ENCODE assay signal across 21 cellular contexts in genomic region chr21:34833465-34833864, GRCh38.
"Had no signal": no experiment of that assay in that cellular context is flagged by ENCODE, and none has a peak within 500 bp of the region (broad histone marks: within the 10 kb centered on the region; RNA-seq: fewer than 3 reads in every experiment).

No MANE protein-coding gene starts in this region.

- H3K4me1 ChIP-seq: prostate gland had no signal

- DNase-seq: activated B cell treated with CpG ODN at 0.5 μM for 24 hours; activated CD4-positive, alpha-beta memory T cell treated with anti-CD3 and anti-CD28 coated beads for 36 hours; activated CD4-positive, alpha-beta T cell treated with anti-CD3 and anti-CD28 coated beads for 4 hours; activated effector memory CD4-positive, alpha-beta T cell treated with anti-CD3 and anti-CD28 coated beads, Interleukin-2, amount 50 U/mL, for 16 hours; aorta; brain microvascular endothelial cell; caudate nucleus; effector CD4-positive, alpha-beta T cell; gastrocnemius medialis; hypothalamus; stimulated activated CD4-positive, alpha-beta T cell treated with anti-CD3 and anti-CD28 coated beads, Interleukin-4, amount 100 ng/mL, for 4 hours; stimulated activated naive CD8-positive, alpha-beta T cell treated with anti-CD3 and anti-CD28 coated beads, Interleukin-15, Interleukin-2, amounts not matched to agents 100 U/mL and 50 U/mL, for 24 hours; substantia nigra; T1000; thyroid gland; upper lobe of right lung had no signal

- H3K9me3 ChIP-seq: gastrocnemius medialis, prostate gland, thyroid gland, upper lobe of right lung had no signal

- ATAC-seq: gastrocnemius medialis; stimulated activated naive CD8-positive, alpha-beta T cell treated with anti-CD3 and anti-CD28 coated beads, Interleukin-15, Interleukin-2, amounts not matched to agents 100 U/mL and 50 U/mL, for 24 hours; upper lobe of right lung had no signal

- H3K27me3 Mint-ChIP-seq: activated B cell treated with CpG ODN at 0.5 μM for 24 hours; activated CD4-positive, alpha-beta memory T cell treated with anti-CD3 and anti-CD28 coated beads for 36 hours; dendritic cell treated with granulocyte-macrophage colony-stimulating factor and Interleukin-4, amounts not matched to agents 40 ng/mL and 50 ng/mL, for 4 days; memory B cell; natural killer cell treated with Interleukin-12 subunit alpha and Interleukin-12 subunit beta and Interleukin-15 and Interleukin-18, amount 100 ng/mL, for 72 hours had no signal

- H3K36me3 ChIP-seq: thyroid gland had no signal

- H3K9me3 Mint-ChIP-seq: activated B cell treated with CpG ODN at 0.5 μM for 24 hours; activated CD4-positive, alpha-beta memory T cell treated with anti-CD3 and anti-CD28 coated beads for 36 hours; dendritic cell treated with granulocyte-macrophage colony-stimulating factor and Interleukin-4, amounts not matched to agents 40 ng/mL and 50 ng/mL, for 4 days; memory B cell; natural killer cell treated with Interleukin-12 subunit alpha and Interleukin-12 subunit beta and Interleukin-15 and Interleukin-18, amount 100 ng/mL, for 72 hours had no signal

- H3K4me3 ChIP-seq: gastrocnemius medialis, prostate gland, thyroid gland, upper lobe of right lung had no signal

- H3K27me3 ChIP-seq: brain microvascular endothelial cell, gastrocnemius medialis, thyroid gland, upper lobe of right lung had no signal

- H3K27ac Mint-ChIP-seq: activated B cell treated with CpG ODN at 0.5 μM for 24 hours; activated CD4-positive, alpha-beta memory T cell treated with anti-CD3 and anti-CD28 coated beads for 36 hours; dendritic cell treated with granulocyte-macrophage colony-stimulating factor and Interleukin-4, amounts not matched to agents 40 ng/mL and 50 ng/mL, for 4 days; memory B cell; natural killer cell treated with Interleukin-12 subunit alpha and Interleukin-12 subunit beta and Interleukin-15 and Interleukin-18, amount 100 ng/mL, for 72 hours; T-helper 1 cell treated with Interleukin-12 subunit alpha and Interleukin-12 subunit beta and Interleukin-4 antibody, amounts not matched to agents 30 μg/mL and 1 μg/mL, for 36 hours had no signal

- H3K4me3 Mint-ChIP-seq: activated B cell treated with CpG ODN at 0.5 μM for 24 hours; activated CD4-positive, alpha-beta memory T cell treated with anti-CD3 and anti-CD28 coated beads for 36 hours; dendritic cell treated with granulocyte-macrophage colony-stimulating factor and Interleukin-4, amounts not matched to agents 40 ng/mL and 50 ng/mL, for 4 days; memory B cell; natural killer cell treated with Interleukin-12 subunit alpha and Interleukin-12 subunit beta and Interleukin-15 and Interleukin-18, amount 100 ng/mL, for 72 hours; T-helper 1 cell treated with Interleukin-12 subunit alpha and Interleukin-12 subunit beta and Interleukin-4 antibody, amounts not matched to agents 30 μg/mL and 1 μg/mL, for 36 hours had no signal

- H3K27ac ChIP-seq: brain microvascular endothelial cell, prostate gland, upper lobe of right lung had no signal

- H3K4me1 Mint-ChIP-seq: memory B cell had no signal
